ENCODE assay signal across 1 cellular context in genomic region chr3:129323651-129324294, GRCh38.
TF ChIP-seq lines count a peak whose summit lies in the region.

No MANE protein-coding gene starts in this region.

TF ChIP-seq in HepG2, 621 proteins besides CTCF, POLR2A, EP300 and RAD21 (continued from another document and continues in another):
- TF ChIP-seq, protein P1, sequence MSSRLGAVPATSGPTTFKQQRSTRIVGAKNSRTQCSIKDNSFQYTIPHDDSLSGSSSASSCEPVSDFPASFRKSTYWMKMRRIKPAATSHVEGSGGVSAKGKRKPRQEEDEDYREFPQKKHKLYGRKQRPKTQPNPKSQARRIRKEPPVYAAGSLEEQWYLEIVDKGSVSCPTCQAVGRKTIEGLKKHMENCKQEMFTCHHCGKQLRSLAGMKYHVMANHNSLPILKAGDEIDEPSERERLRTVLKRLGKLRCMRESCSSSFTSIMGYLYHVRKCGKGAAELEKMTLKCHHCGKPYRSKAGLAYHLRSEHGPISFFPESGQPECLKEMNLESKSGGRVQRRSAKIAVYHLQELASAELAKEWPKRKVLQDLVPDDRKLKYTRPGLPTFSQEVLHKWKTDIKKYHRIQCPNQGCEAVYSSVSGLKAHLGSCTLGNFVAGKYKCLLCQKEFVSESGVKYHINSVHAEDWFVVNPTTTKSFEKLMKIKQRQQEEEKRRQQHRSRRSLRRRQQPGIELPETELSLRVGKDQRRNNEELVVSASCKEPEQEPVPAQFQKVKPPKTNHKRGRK (CRISPR knock-in tag; IDR thresholded peaks at IDR 0.05), result no peak
- TF ChIP-seq, protein P2, sequence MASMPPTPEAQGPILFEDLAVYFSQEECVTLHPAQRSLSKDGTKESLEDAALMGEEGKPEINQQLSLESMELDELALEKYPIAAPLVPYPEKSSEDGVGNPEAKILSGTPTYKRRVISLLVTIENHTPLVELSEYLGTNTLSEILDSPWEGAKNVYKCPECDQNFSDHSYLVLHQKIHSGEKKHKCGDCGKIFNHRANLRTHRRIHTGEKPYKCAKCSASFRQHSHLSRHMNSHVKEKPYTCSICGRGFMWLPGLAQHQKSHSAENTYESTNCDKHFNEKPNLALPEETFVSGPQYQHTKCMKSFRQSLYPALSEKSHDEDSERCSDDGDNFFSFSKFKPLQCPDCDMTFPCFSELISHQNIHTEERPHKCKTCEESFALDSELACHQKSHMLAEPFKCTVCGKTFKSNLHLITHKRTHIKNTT (CRISPR knock-in tag; IDR thresholded peaks at IDR 0.05), result no peak
- TF ChIP-seq ZNF225 (CRISPR knock-in tag; IDR thresholded peaks at IDR 0.05), result no peak
- TF ChIP-seq, protein P3, sequence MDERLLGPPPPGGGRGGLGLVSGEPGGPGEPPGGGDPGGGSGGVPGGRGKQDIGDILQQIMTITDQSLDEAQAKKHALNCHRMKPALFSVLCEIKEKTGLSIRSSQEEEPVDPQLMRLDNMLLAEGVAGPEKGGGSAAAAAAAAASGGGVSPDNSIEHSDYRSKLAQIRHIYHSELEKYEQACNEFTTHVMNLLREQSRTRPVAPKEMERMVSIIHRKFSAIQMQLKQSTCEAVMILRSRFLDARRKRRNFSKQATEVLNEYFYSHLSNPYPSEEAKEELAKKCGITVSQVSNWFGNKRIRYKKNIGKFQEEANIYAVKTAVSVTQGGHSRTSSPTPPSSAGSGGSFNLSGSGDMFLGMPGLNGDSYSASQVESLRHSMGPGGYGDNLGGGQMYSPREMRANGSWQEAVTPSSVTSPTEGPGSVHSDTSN (CRISPR knock-in tag; IDR thresholded peaks at IDR 0.05), result no peak
- no peak for TF ChIP-seq CCAR2 (optimal IDR thresholded peaks at IDR 0.05; ENCODE audit: low read depth, low read length)
- TF ChIP-seq FOXM1 (CRISPR knock-in tag; IDR thresholded peaks at IDR 0.05), result no peak
- TF ChIP-seq ZNF577 (CRISPR knock-in tag; IDR thresholded peaks at IDR 0.05; ENCODE audit: borderline replicate concordance, low read depth), result no peak
- peak; percentile 25; the same call in 1 of the 2 replicates for TF ChIP-seq SMC3 (IDR thresholded peaks at IDR 0.05; ENCODE audit: low read length)
- TF ChIP-seq GABPB1 (CRISPR knock-in tag; IDR thresholded peaks at IDR 0.05), result no peak
- peak; percentile 27; the same call in 1 of the 2 replicates for TF ChIP-seq TBX2 (CRISPR knock-in tag; IDR thresholded peaks at IDR 0.05; ENCODE audit: borderline replicate concordance)
- TF ChIP-seq RBAK (CRISPR knock-in tag; IDR thresholded peaks at IDR 0.05), result no peak
- TF ChIP-seq ZNF383 (CRISPR knock-in tag; IDR thresholded peaks at IDR 0.05; ENCODE audit: borderline replicate concordance), result no peak
- no peak for TF ChIP-seq ZSCAN30 (CRISPR knock-in tag; IDR thresholded peaks at IDR 0.05)
- 0 out of 2 replicates have a peak, but pooled peaks have one; percentile 17 for TF ChIP-seq RARA (CRISPR knock-in tag; IDR thresholded peaks at IDR 0.05)
- TF ChIP-seq NAIF1 (CRISPR knock-in tag; IDR thresholded peaks at IDR 0.05; ENCODE audit: borderline replicate concordance), result no peak
- TF ChIP-seq, protein P4, sequence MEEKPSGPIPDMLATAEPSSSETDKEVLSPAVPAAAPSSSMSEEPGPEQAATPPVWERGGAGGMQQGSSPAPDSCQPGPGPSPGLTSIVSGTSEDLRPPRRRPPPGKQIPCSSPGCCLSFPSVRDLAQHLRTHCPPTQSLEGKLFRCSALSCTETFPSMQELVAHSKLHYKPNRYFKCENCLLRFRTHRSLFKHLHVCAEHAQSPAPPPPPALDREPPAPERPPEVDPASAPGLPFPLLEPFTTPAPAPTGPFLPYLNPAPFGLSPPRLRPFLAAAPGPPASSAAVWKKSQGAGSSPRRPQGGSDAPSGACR (CRISPR knock-in tag; IDR thresholded peaks at IDR 0.05), result no peak
- no peak for TF ChIP-seq ARID5B (CRISPR knock-in tag; IDR thresholded peaks at IDR 0.05)
- 0 out of 2 replicates have a peak, but pooled peaks have one; percentile 23 for TF ChIP-seq HDAC2 (CRISPR knock-in tag; IDR thresholded peaks at IDR 0.05)
- TF ChIP-seq ZNF138 (CRISPR knock-in tag; IDR thresholded peaks at IDR 0.05; ENCODE audit: low read depth), result no peak
- TF ChIP-seq, protein P5, sequence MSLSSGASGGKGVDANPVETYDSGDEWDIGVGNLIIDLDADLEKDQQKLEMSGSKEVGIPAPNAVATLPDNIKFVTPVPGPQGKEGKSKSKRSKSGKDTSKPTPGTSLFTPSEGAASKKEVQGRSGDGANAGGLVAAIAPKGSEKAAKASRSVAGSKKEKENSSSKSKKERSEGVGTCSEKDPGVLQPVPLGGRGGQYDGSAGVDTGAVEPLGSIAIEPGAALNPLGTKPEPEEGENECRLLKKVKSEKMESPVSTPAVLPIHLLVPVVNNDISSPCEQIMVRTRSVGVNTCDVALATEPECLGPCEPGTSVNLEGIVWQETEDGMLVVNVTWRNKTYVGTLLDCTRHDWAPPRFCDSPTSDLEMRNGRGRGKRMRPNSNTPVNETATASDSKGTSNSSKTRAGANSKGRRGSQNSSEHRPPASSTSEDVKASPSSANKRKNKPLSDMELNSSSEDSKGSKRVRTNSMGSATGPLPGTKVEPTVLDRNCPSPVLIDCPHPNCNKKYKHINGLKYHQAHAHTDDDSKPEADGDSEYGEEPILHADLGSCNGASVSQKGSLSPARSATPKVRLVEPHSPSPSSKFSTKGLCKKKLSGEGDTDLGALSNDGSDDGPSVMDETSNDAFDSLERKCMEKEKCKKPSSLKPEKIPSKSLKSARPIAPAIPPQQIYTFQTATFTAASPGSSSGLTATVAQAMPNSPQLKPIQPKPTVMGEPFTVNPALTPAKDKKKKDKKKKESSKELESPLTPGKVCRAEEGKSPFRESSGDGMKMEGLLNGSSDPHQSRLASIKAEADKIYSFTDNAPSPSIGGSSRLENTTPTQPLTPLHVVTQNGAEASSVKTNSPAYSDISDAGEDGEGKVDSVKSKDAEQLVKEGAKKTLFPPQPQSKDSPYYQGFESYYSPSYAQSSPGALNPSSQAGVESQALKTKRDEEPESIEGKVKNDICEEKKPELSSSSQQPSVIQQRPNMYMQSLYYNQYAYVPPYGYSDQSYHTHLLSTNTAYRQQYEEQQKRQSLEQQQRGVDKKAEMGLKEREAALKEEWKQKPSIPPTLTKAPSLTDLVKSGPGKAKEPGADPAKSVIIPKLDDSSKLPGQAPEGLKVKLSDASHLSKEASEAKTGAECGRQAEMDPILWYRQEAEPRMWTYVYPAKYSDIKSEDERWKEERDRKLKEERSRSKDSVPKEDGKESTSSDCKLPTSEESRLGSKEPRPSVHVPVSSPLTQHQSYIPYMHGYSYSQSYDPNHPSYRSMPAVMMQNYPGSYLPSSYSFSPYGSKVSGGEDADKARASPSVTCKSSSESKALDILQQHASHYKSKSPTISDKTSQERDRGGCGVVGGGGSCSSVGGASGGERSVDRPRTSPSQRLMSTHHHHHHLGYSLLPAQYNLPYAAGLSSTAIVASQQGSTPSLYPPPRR (CRISPR knock-in tag; IDR thresholded peaks at IDR 0.05; ENCODE audit: borderline replicate concordance), result no peak
- no peak for TF ChIP-seq ZNF276 (CRISPR knock-in tag; IDR thresholded peaks at IDR 0.05; ENCODE audit: low read depth)
- TF ChIP-seq TFDP2 (CRISPR knock-in tag; IDR thresholded peaks at IDR 0.05), result no peak
- TF ChIP-seq ATF3 (CRISPR knock-in tag; IDR thresholded peaks at IDR 0.05), result no peak
- TF ChIP-seq CHD4 (IDR thresholded peaks at IDR 0.05; ENCODE audit: borderline replicate concordance, low read length), result no peak
- TF ChIP-seq, protein P6, sequence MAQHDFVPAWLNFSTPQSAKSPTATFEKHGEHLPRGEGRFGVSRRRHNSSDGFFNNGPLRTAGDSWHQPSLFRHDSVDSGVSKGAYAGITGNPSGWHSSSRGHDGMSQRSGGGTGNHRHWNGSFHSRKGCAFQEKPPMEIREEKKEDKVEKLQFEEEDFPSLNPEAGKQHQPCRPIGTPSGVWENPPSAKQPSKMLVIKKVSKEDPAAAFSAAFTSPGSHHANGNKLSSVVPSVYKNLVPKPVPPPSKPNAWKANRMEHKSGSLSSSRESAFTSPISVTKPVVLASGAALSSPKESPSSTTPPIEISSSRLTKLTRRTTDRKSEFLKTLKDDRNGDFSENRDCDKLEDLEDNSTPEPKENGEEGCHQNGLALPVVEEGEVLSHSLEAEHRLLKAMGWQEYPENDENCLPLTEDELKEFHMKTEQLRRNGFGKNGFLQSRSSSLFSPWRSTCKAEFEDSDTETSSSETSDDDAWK (CRISPR knock-in tag; IDR thresholded peaks at IDR 0.05), result no peak
- no peak for TF ChIP-seq TIGD3 (CRISPR knock-in tag; IDR thresholded peaks at IDR 0.05; ENCODE audit: borderline replicate concordance)
- TF ChIP-seq MAFK (conservative IDR thresholded peaks at IDR 0.05 in 1 of 2, IDR thresholded peaks at IDR 0.05 in 1 of 2; ENCODE audit: low read length in 2 of 2), result no peak
- TF ChIP-seq ZMYM3 (CRISPR knock-in tag; IDR thresholded peaks at IDR 0.05), result no peak
- TF ChIP-seq MLLT10 (CRISPR knock-in tag; IDR thresholded peaks at IDR 0.05), result no peak
- TF ChIP-seq CBX2 (IDR thresholded peaks at IDR 0.05; ENCODE audit: low read depth, low read length), result no peak
- TF ChIP-seq CBX2 (CRISPR knock-in tag; IDR thresholded peaks at IDR 0.05; ENCODE audit: low read depth), result no peak
- TF ChIP-seq, protein P7, sequence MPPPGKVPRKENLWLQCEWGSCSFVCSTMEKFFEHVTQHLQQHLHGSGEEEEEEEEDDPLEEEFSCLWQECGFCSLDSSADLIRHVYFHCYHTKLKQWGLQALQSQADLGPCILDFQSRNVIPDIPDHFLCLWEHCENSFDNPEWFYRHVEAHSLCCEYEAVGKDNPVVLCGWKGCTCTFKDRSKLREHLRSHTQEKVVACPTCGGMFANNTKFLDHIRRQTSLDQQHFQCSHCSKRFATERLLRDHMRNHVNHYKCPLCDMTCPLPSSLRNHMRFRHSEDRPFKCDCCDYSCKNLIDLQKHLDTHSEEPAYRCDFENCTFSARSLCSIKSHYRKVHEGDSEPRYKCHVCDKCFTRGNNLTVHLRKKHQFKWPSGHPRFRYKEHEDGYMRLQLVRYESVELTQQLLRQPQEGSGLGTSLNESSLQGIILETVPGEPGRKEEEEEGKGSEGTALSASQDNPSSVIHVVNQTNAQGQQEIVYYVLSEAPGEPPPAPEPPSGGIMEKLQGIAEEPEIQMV (CRISPR knock-in tag; IDR thresholded peaks at IDR 0.05; ENCODE audit: low read depth), result no peak
- TF ChIP-seq RFX1 (IDR thresholded peaks at IDR 0.05), result no peak
- TF ChIP-seq HNF4G (IDR thresholded peaks at IDR 0.05; ENCODE audit: borderline replicate concordance, low read depth, low read length), result peak; percentile 47
- TF ChIP-seq HNF4G (CRISPR knock-in tag; IDR thresholded peaks at IDR 0.05; ENCODE audit: borderline replicate concordance, low read depth), result no peak
- no peak for TF ChIP-seq ATF1 (CRISPR knock-in tag; IDR thresholded peaks at IDR 0.05)
- TF ChIP-seq ZMAT5 (CRISPR knock-in tag; IDR thresholded peaks at IDR 0.05; ENCODE audit: borderline replicate concordance, low read depth), result no peak
